In genomic region chr18:44839239-44839666, GRCh38 we compare ENCODE assay signal across 8 cellular contexts.
DNase-seq lines count a peak whose midpoint lies in the region; ATAC-seq and TF ChIP-seq lines count a peak whose summit lies in the region.

No MANE protein-coding gene starts in this region.

- POLR2A ChIA-PET in GM10248 (lab: Yijun Ruan, JAX): no interaction called here

- no peak for TF ChIP-seq CTCF in GM10248 (IDR thresholded peaks at IDR 0.05; ENCODE audit: control extremely low read depth, extremely low read depth, low read depth, missing control alignments)

- ATAC-seq in GM21619 (IDR thresholded peaks at IDR 0.05; ENCODE audit: unreplicated experiment): peak; percentile 97

- peak; percentile 71 for DNase-seq in GM10248 (ENCODE audit: extremely low spot score)
- peak; percentile 21 for DNase-seq in LHCN-M2 (ENCODE audit: low read depth)
- peak; percentile 30 for DNase-seq in activated CD4-positive, alpha-beta T cell treated with anti-CD3 and anti-CD28 coated beads for 1 hour
- DNase-seq in central memory CD4-positive, alpha-beta T cell: peak; percentile 19
- DNase-seq in midbrain (lab: John Stamatoyannopoulos, UW): peak; percentile 31
- peak; percentile 57 to 64 for DNase-seq in stimulated activated CD8-positive, alpha-beta memory T cell treated with anti-CD3 and anti-CD28 coated beads, Interleukin-7, amount 100 ng/mL, for 4 hours (ENCODE audit: low read depth in 2 of 2)
- DNase-seq in NCI-H1092 treated with DMSO at 0.1 percent for 48 hours (lab: John Stamatoyannopoulos, UW): no peak

- CTCF ChIA-PET in GM10248 (lab: Yijun Ruan, JAX): interaction anchor here (0.9 to 3.5 kb wide), 4 partner anchors 9 to 49 kb away, joined by 4 to 21 read pairs (median 4); no protein-coding TSS in a partner anchor
